ENCODE assay signal across 9 cellular contexts in genomic region chr20:19074828-19075516, GRCh38.
A peak's percentile ranks its signal among the peaks of the same experiment; 100 is the strongest.
DNase-seq lines count a peak whose midpoint lies in the region; ATAC-seq and TF ChIP-seq lines count a peak whose summit lies in the region.
"Had no signal": no experiment of that assay in that cellular context is flagged by ENCODE, and none has a peak within 500 bp of the region (broad histone marks: within the 10 kb centered on the region; RNA-seq: fewer than 3 reads in every experiment).

No MANE protein-coding gene starts in this region.

- H3K27me3 Mint-ChIP-seq in activated naive CD4-positive, alpha-beta T cell treated with anti-CD3 and anti-CD28 coated beads, Interleukin-2, amount 50 U/mL, for 24 hours, result no peaks in the 10 kb centered on the region
- H3K27me3 Mint-ChIP-seq in chondrocyte (ENCODE audit: low read depth) (no peaks in the 10 kb centered on the region), T-helper 17 cell (no peaks in the 10 kb centered on the region)

- no peak for TF ChIP-seq POLR2A in upper lobe of left lung (IDR thresholded peaks at IDR 0.05)

- no peaks in the 10 kb centered on the region for H3K36me3 ChIP-seq in upper lobe of left lung

- DNase-seq in activated naive CD4-positive, alpha-beta T cell treated with anti-CD3 and anti-CD28 coated beads, Interleukin-2, amount 50 U/mL, for 16 hours, result no peak
- DNase-seq in SW480 (ENCODE audit: low spot score) (peak; percentile 42), upper lobe of left lung (peak in 1 of 2 donors; percentile 50), chondrocyte (ENCODE audit: low spot score) (no peak), kidney tubule cell (ENCODE audit: low spot score) (no peak), T-helper 17 cell (no peak)
- DNase-seq: effector CD8-positive, alpha-beta T cell had no signal

- no peaks in the 10 kb centered on the region for H3K9me3 ChIP-seq in upper lobe of left lung
- H3K9me3 ChIP-seq in T-helper 17 cell (ENCODE audit: control insufficient read depth, low read length, poor library complexity, severe bottlenecking), result no peaks in the 10 kb centered on the region

- H3K4me3 Mint-ChIP-seq in activated naive CD4-positive, alpha-beta T cell treated with anti-CD3 and anti-CD28 coated beads, Interleukin-2, amount 50 U/mL, for 24 hours, result peak overlapping the region; percentile 1
- H3K4me3 Mint-ChIP-seq in chondrocyte (ENCODE audit: unreplicated experiment), result no peak overlapping the region
- no peak overlapping the region for H3K4me3 Mint-ChIP-seq in T-helper 17 cell

- no peaks in the 10 kb centered on the region for H3K36me3 Mint-ChIP-seq in activated naive CD4-positive, alpha-beta T cell treated with anti-CD3 and anti-CD28 coated beads, Interleukin-2, amount 50 U/mL, for 24 hours
- no peaks in the 10 kb centered on the region for H3K36me3 Mint-ChIP-seq in chondrocyte (ENCODE audit: low read depth)
- H3K36me3 Mint-ChIP-seq in T-helper 17 cell (ENCODE audit: low read depth), result no peaks in the 10 kb centered on the region

- no peaks in the 10 kb centered on the region for H3K4me1 ChIP-seq in upper lobe of left lung

- H3K27ac Mint-ChIP-seq in activated naive CD4-positive, alpha-beta T cell treated with anti-CD3 and anti-CD28 coated beads, Interleukin-2, amount 50 U/mL, for 24 hours, result peak overlapping the region; percentile 70
- H3K27ac Mint-ChIP-seq in chondrocyte (ENCODE audit: unreplicated experiment) (no peak overlapping the region), T-helper 17 cell (no peak overlapping the region)

- H3K9me3 Mint-ChIP-seq in activated naive CD4-positive, alpha-beta T cell treated with anti-CD3 and anti-CD28 coated beads, Interleukin-2, amount 50 U/mL, for 24 hours, result no peaks in the 10 kb centered on the region
- H3K9me3 Mint-ChIP-seq in chondrocyte (ENCODE audit: low read depth), result peaks cover 2% of the 10 kb centered on the region

- no peak overlapping the region for H3K27ac ChIP-seq in upper lobe of left lung

- TF ChIP-seq CTCF in upper lobe of left lung (IDR thresholded peaks at IDR 0.05), result no peak
- TF ChIP-seq CTCF in chondrocyte (IDR thresholded peaks at IDR 0.05), result no peak

- ATAC-seq in HG03064 (IDR thresholded peaks at IDR 0.05; ENCODE audit: low read depth, unreplicated experiment) (peak; percentile 54), upper lobe of left lung (ENCODE audit: low FRiP score in 2 of 2) (peak; percentile 34 to 63), T-helper 17 cell (no peak)

- no peak for TF ChIP-seq EP300 in upper lobe of left lung (IDR thresholded peaks at IDR 0.05)

- peaks cover 18% of the 10 kb centered on the region for H3K4me1 Mint-ChIP-seq in activated naive CD4-positive, alpha-beta T cell treated with anti-CD3 and anti-CD28 coated beads, Interleukin-2, amount 50 U/mL, for 24 hours
- H3K4me1 Mint-ChIP-seq in chondrocyte (ENCODE audit: low read depth) (no peaks in the 10 kb centered on the region), T-helper 17 cell (no peaks in the 10 kb centered on the region)

- WGBS in upper lobe of left lung, 2 donors, result 38 to 39% methylated on average over 8 of the region's 8 CpGs

- no peak overlapping the region for H3K4me3 ChIP-seq in upper lobe of left lung

- H3K27me3 ChIP-seq in upper lobe of left lung, result no peaks in the 10 kb centered on the region
